22 cellular contexts compared by ENCODE assay signal in the genomic region with DNA sequence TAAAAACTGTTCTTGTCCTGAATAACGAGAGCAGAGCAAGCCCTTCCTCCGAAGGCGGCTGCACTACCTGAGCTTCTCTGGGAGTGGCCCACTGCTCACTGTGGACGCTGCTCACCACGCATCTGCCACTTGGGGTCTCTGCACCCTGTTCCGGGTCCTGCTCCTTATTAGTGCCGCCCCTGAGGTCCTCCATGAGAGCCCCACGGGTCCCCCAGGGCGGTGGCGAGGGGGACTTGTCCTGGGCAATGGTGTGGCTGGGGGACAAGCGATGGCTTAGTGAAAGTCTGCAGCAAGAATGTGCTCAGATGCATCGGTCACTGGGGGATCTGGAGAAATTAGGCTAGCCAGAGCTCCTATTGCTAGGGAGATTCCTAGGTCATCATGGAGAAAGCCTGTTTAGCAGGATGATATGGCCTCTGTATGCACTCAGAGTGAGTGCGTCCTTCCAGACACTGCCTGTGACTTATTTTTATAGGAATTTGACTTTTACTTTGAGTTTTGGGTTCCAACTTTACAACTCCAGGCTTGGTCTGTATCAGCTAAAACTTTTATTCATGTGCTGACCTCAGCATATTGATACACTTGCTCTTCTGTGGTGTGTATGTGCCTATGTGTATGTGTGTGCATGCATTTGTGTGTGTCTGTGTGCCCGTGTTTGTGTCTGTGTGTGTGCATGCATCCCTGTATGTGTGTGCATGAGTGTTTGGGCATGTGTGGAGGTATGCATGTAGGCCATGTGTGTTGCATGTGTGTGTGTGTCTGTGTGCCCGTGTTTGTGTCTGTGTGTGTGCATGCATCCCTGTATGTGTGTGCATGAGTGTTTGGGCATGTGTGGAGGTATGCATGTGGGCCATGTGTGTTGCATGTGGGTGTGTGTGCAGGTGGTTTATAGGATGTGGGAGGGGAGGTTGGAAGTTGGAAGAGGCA.
"Had no signal": no experiment of that assay in that cellular context is flagged by ENCODE, and none has a peak within 500 bp of the region (broad histone marks: within the 10 kb centered on the region; RNA-seq: fewer than 3 reads in every experiment).

No MANE protein-coding gene starts in this region.

- H3K36me3 ChIP-seq: heart left ventricle, neural progenitor cell, prostate gland, spleen, tibial nerve, upper lobe of right lung had no signal

- H2AFZ ChIP-seq: neural progenitor cell, parathyroid adenoma had no signal

- H3K27ac ChIP-seq: heart left ventricle, neural progenitor cell, parathyroid adenoma, prostate gland, spleen, testis, tibial nerve, upper lobe of right lung had no signal

- H3K36me3 Mint-ChIP-seq: neural progenitor cell; stimulated activated naive B cell treated with anti-CD40 and anti-IgM and Interleukin-4, amounts not matched to agents 10 μg/mL and 1 μg/mL and 100 μg/mL, for 72 hours had no signal

- H3K4me3 Mint-ChIP-seq: naive thymus-derived CD8-positive, alpha-beta T cell; neural progenitor cell; stimulated activated naive B cell treated with anti-CD40 and anti-IgM and Interleukin-4, amounts not matched to agents 10 μg/mL and 1 μg/mL and 100 μg/mL, for 72 hours; stimulated activated naive CD8-positive, alpha-beta T cell treated with anti-CD3 and anti-CD28 coated beads, Interleukin-15, amount 100 ng/mL, for 72 hours had no signal

- H3K79me2 ChIP-seq: parathyroid adenoma had no signal

- H3K4me1 ChIP-seq: heart left ventricle, parathyroid adenoma, prostate gland, spleen, testis, tibial nerve, upper lobe of right lung had no signal

- H3K27me3 ChIP-seq: neural progenitor cell, testis, tibial nerve, upper lobe of right lung had no signal

- H3K9me3 Mint-ChIP-seq: naive thymus-derived CD8-positive, alpha-beta T cell; stimulated activated naive B cell treated with anti-CD40 and anti-IgM and Interleukin-4, amounts not matched to agents 10 μg/mL and 1 μg/mL and 100 μg/mL, for 72 hours; stimulated activated naive CD8-positive, alpha-beta T cell treated with anti-CD3 and anti-CD28 coated beads, Interleukin-15, amount 100 ng/mL, for 72 hours had no signal

- H3K4me2 ChIP-seq: neural progenitor cell had no signal

- H3K9me3 ChIP-seq: heart left ventricle, prostate gland, spleen, testis, tibial nerve, upper lobe of right lung had no signal

- H3K4me1 Mint-ChIP-seq: stimulated activated naive B cell treated with anti-CD40 and anti-IgM and Interleukin-4, amounts not matched to agents 10 μg/mL and 1 μg/mL and 100 μg/mL, for 72 hours; stimulated activated naive CD8-positive, alpha-beta T cell treated with anti-CD3 and anti-CD28 coated beads, Interleukin-15, amount 100 ng/mL, for 72 hours had no signal

- ATAC-seq: left lobe of liver; naive thymus-derived CD8-positive, alpha-beta T cell; sciatic nerve; stimulated activated naive B cell treated with anti-CD40 and anti-IgM and Interleukin-4, amounts not matched to agents 10 μg/mL and 1 μg/mL and 100 μg/mL, for 72 hours; stimulated activated naive CD8-positive, alpha-beta T cell treated with anti-CD3 and anti-CD28 coated beads, Interleukin-15, amount 100 ng/mL, for 72 hours; upper lobe of right lung had no signal

- H3K27me3 Mint-ChIP-seq: naive thymus-derived CD8-positive, alpha-beta T cell; stimulated activated naive CD8-positive, alpha-beta T cell treated with anti-CD3 and anti-CD28 coated beads, Interleukin-15, amount 100 ng/mL, for 72 hours had no signal

- H3K4me3 ChIP-seq: heart left ventricle, neural progenitor cell, prostate gland, spleen, testis, tibial nerve, upper lobe of right lung had no signal

- FAIRE-seq: endometrium, frontal cortex had no signal

- H3K27ac Mint-ChIP-seq: naive thymus-derived CD8-positive, alpha-beta T cell; neural progenitor cell; stimulated activated naive B cell treated with anti-CD40 and anti-IgM and Interleukin-4, amounts not matched to agents 10 μg/mL and 1 μg/mL and 100 μg/mL, for 72 hours; stimulated activated naive CD8-positive, alpha-beta T cell treated with anti-CD3 and anti-CD28 coated beads, Interleukin-15, amount 100 ng/mL, for 72 hours had no signal

- DNase-seq: effector memory CD4-positive, alpha-beta T cell; heart left ventricle; hippocampal formation; islet precursor cell; mammary epithelial cell; naive thymus-derived CD8-positive, alpha-beta T cell; occipital lobe; spleen; stimulated activated CD4-positive, alpha-beta T cell treated with anti-CD3 and anti-CD28 coated beads, Interleukin-2, amount 100 ng/mL, for 24 hours; stimulated activated CD4-positive, alpha-beta T cell treated with anti-CD3 and anti-CD28 coated beads, Interleukin-4, amount 100 ng/mL, for 4 hours; stimulated activated naive B cell treated with anti-CD40 and anti-IgM and Interleukin-4, amounts not matched to agents 10 μg/mL and 1 μg/mL and 100 μg/mL, for 72 hours; stimulated activated naive CD8-positive, alpha-beta T cell treated with anti-CD3 and anti-CD28 coated beads, Interleukin-15, amount 100 ng/mL, for 72 hours; testis; upper lobe of right lung had no signal

- H3K9ac ChIP-seq: neural progenitor cell, parathyroid adenoma had no signal
